In the genomic region with DNA sequence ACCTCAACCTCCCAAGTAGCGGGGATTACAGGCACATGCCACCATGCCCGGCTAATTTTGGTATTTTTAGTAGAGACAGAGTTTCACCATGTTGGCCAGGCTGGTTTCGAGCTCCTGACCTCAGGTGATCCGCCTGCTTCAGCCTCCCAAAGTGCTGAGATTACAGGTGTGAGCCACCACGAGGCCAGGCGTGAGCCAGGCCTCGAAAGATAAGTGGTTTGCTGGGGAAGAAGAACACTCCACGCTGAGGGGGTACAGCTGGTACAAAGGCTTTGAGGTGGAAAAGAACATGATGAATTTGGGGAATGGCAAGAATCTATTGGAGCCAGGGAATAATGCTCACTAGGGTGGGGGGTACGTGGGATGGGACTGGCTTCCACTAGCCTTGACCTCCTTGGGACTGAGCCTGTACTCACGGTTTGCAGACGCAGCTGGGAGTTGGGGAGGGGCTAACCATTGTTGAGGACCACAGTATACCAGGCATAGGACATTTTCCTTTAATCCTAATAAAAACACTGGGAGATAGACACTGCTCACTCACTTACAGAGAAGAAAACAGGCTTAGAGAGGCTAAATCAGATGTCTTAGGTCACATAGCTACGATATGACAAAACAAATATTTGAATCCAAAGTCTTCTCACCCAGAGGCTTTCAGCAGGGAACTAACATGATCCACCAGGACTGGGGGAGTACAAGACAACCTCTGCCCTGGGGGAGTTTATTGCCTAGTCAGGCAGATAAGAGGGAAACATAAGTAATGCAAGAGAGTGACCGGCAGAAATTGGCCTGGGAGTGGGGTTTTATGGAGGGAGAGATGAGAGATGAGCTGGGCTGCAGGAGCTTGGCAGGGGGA, we compare ENCODE assay signal across 1 cellular context.
TF ChIP-seq lines count a peak whose summit lies in the region.

No MANE protein-coding gene starts in this region.

TF ChIP-seq in HepG2, 621 proteins besides CTCF, POLR2A, EP300 and RAD21 (continued from another document and continues in another):
- TF ChIP-seq ZNF792 (CRISPR knock-in tag; IDR thresholded peaks at IDR 0.05) (peak; percentile 52; the same call in 1 of the 2 replicates), MBNL3 (CRISPR knock-in tag; conservative IDR thresholded peaks at IDR 0.05) (no peak), ZFP36L2 (CRISPR knock-in tag; IDR thresholded peaks at IDR 0.05) (no peak), EZH2 (conservative IDR thresholded peaks at IDR 0.05; ENCODE audit: low read depth, low read length) (no peak), TMF1 (CRISPR knock-in tag; IDR thresholded peaks at IDR 0.05; ENCODE audit: low read depth) (no peak), MZF1 (CRISPR knock-in tag; IDR thresholded peaks at IDR 0.05; ENCODE audit: borderline replicate concordance) (no peak), ZNF850 (CRISPR knock-in tag; conservative IDR thresholded peaks at IDR 0.05) (no peak), RFXAP (CRISPR knock-in tag; IDR thresholded peaks at IDR 0.05; ENCODE audit: borderline replicate concordance) (no peak), ZNF260 (CRISPR knock-in tag; IDR thresholded peaks at IDR 0.05; ENCODE audit: borderline replicate concordance, low read depth) (no peak), ZNF12 (CRISPR knock-in tag; IDR thresholded peaks at IDR 0.05) (peak; percentile 80), ZNF143 (CRISPR knock-in tag; IDR thresholded peaks at IDR 0.05) (no peak), ZNF510 (CRISPR knock-in tag; IDR thresholded peaks at IDR 0.05; ENCODE audit: low read depth) (no peak), ZNF530 (CRISPR knock-in tag; IDR thresholded peaks at IDR 0.05; ENCODE audit: low read depth) (no peak), ZNF225 (CRISPR knock-in tag; IDR thresholded peaks at IDR 0.05) (no peak), ZNF713 (CRISPR knock-in tag; IDR thresholded peaks at IDR 0.05) (no peak), PCBP2 (optimal IDR thresholded peaks at IDR 0.05; ENCODE audit: low read depth, low read length, poor library complexity, severe bottlenecking) (no peak), ISL2 (CRISPR knock-in tag; IDR thresholded peaks at IDR 0.05) (peak; percentile 82), ZNF329 (CRISPR knock-in tag; IDR thresholded peaks at IDR 0.05; ENCODE audit: low read depth) (no peak), SMAD9 (CRISPR knock-in tag; IDR thresholded peaks at IDR 0.05) (no peak), ZNF567 (CRISPR knock-in tag; IDR thresholded peaks at IDR 0.05; ENCODE audit: borderline replicate concordance) (no peak), TOPORS (CRISPR knock-in tag; IDR thresholded peaks at IDR 0.05) (no peak), ZNF709 (CRISPR knock-in tag; IDR thresholded peaks at IDR 0.05) (no peak), ZSCAN25 (CRISPR knock-in tag; IDR thresholded peaks at IDR 0.05) (0 out of 2 replicates have a peak, but pooled peaks have one; percentile 20), MEIS2 (CRISPR knock-in tag; IDR thresholded peaks at IDR 0.05) (peak; percentile 45; the same call in 1 of the 2 replicates), ZNF317 (CRISPR knock-in tag; IDR thresholded peaks at IDR 0.05) (0 out of 2 replicates have a peak, but pooled peaks have one; percentile 8), ZNF678 (CRISPR knock-in tag; IDR thresholded peaks at IDR 0.05) (no peak), HMGA1 (CRISPR knock-in tag; conservative IDR thresholded peaks at IDR 0.05) (no peak), ZNF616 (CRISPR knock-in tag; IDR thresholded peaks at IDR 0.05; ENCODE audit: low read depth) (0 out of 2 replicates have a peak, but pooled peaks have one; percentile 29), TAF1 (CRISPR knock-in tag; IDR thresholded peaks at IDR 0.05) (no peak), CEBPG (CRISPR knock-in tag; IDR thresholded peaks at IDR 0.05) (peak; percentile 60), POLR2AphosphoS5 (IDR thresholded peaks at IDR 0.05; ENCODE audit: low read depth, low read length) (no peak; the same call in 1 of the 2 replicates), PHF5A (CRISPR knock-in tag; IDR thresholded peaks at IDR 0.05; ENCODE audit: low read depth, unreplicated experiment) (no peak), CENPX (CRISPR knock-in tag; IDR thresholded peaks at IDR 0.05) (no peak)
- TF ChIP-seq, protein P1, sequence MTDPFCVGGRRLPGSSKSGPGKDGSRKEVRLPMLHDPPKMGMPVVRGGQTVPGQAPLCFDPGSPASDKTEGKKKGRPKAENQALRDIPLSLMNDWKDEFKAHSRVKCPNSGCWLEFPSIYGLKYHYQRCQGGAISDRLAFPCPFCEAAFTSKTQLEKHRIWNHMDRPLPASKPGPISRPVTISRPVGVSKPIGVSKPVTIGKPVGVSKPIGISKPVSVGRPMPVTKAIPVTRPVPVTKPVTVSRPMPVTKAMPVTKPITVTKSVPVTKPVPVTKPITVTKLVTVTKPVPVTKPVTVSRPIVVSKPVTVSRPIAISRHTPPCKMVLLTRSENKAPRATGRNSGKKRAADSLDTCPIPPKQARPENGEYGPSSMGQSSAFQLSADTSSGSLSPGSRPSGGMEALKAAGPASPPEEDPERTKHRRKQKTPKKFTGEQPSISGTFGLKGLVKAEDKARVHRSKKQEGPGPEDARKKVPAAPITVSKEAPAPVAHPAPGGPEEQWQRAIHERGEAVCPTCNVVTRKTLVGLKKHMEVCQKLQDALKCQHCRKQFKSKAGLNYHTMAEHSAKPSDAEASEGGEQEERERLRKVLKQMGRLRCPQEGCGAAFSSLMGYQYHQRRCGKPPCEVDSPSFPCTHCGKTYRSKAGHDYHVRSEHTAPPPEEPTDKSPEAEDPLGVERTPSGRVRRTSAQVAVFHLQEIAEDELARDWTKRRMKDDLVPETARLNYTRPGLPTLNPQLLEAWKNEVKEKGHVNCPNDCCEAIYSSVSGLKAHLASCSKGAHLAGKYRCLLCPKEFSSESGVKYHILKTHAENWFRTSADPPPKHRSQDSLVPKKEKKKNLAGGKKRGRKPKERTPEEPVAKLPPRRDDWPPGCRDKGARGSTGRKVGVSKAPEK (CRISPR knock-in tag; IDR thresholded peaks at IDR 0.05; ENCODE audit: borderline replicate concordance): no peak
- TF ChIP-seq, protein P2, sequence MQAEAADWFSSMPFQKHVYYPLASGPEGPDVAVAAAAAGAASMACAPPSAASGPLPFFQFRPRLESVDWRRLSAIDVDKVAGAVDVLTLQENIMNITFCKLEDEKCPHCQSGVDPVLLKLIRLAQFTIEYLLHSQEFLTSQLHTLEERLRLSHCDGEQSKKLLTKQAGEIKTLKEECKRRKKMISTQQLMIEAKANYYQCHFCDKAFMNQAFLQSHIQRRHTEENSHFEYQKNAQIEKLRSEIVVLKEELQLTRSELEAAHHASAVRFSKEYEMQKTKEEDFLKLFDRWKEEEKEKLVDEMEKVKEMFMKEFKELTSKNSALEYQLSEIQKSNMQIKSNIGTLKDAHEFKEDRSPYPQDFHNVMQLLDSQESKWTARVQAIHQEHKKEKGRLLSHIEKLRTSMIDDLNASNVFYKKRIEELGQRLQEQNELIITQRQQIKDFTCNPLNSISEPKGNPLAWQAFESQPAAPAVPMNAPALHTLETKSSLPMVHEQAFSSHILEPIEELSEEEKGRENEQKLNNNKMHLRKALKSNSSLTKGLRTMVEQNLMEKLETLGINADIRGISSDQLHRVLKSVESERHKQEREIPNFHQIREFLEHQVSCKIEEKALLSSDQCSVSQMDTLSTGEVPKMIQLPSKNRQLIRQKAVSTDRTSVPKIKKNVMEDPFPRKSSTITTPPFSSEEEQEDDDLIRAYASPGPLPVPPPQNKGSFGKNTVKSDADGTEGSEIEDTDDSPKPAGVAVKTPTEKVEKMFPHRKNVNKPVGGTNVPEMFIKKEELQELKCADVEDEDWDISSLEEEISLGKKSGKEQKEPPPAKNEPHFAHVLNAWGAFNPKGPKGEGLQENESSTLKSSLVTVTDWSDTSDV (CRISPR knock-in tag; IDR thresholded peaks at IDR 0.05): no peak
- TF ChIP-seq, protein P3, sequence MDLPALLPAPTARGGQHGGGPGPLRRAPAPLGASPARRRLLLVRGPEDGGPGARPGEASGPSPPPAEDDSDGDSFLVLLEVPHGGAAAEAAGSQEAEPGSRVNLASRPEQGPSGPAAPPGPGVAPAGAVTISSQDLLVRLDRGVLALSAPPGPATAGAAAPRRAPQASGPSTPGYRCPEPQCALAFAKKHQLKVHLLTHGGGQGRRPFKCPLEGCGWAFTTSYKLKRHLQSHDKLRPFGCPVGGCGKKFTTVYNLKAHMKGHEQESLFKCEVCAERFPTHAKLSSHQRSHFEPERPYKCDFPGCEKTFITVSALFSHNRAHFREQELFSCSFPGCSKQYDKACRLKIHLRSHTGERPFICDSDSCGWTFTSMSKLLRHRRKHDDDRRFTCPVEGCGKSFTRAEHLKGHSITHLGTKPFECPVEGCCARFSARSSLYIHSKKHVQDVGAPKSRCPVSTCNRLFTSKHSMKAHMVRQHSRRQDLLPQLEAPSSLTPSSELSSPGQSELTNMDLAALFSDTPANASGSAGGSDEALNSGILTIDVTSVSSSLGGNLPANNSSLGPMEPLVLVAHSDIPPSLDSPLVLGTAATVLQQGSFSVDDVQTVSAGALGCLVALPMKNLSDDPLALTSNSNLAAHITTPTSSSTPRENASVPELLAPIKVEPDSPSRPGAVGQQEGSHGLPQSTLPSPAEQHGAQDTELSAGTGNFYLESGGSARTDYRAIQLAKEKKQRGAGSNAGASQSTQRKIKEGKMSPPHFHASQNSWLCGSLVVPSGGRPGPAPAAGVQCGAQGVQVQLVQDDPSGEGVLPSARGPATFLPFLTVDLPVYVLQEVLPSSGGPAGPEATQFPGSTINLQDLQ (CRISPR knock-in tag; IDR thresholded peaks at IDR 0.05): no peak
- TF ChIP-seq, protein P4, sequence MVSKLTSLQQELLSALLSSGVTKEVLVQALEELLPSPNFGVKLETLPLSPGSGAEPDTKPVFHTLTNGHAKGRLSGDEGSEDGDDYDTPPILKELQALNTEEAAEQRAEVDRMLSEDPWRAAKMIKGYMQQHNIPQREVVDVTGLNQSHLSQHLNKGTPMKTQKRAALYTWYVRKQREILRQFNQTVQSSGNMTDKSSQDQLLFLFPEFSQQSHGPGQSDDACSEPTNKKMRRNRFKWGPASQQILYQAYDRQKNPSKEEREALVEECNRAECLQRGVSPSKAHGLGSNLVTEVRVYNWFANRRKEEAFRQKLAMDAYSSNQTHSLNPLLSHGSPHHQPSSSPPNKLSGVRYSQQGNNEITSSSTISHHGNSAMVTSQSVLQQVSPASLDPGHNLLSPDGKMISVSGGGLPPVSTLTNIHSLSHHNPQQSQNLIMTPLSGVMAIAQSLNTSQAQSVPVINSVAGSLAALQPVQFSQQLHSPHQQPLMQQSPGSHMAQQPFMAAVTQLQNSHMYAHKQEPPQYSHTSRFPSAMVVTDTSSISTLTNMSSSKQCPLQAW (CRISPR knock-in tag; IDR thresholded peaks at IDR 0.05): peak; percentile 72
- TF ChIP-seq, protein P5, sequence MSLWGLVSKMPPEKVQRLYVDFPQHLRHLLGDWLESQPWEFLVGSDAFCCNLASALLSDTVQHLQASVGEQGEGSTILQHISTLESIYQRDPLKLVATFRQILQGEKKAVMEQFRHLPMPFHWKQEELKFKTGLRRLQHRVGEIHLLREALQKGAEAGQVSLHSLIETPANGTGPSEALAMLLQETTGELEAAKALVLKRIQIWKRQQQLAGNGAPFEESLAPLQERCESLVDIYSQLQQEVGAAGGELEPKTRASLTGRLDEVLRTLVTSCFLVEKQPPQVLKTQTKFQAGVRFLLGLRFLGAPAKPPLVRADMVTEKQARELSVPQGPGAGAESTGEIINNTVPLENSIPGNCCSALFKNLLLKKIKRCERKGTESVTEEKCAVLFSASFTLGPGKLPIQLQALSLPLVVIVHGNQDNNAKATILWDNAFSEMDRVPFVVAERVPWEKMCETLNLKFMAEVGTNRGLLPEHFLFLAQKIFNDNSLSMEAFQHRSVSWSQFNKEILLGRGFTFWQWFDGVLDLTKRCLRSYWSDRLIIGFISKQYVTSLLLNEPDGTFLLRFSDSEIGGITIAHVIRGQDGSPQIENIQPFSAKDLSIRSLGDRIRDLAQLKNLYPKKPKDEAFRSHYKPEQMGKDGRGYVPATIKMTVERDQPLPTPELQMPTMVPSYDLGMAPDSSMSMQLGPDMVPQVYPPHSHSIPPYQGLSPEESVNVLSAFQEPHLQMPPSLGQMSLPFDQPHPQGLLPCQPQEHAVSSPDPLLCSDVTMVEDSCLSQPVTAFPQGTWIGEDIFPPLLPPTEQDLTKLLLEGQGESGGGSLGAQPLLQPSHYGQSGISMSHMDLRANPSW (CRISPR knock-in tag; IDR thresholded peaks at IDR 0.05; ENCODE audit: borderline replicate concordance): no peak
- TF ChIP-seq, protein P6, sequence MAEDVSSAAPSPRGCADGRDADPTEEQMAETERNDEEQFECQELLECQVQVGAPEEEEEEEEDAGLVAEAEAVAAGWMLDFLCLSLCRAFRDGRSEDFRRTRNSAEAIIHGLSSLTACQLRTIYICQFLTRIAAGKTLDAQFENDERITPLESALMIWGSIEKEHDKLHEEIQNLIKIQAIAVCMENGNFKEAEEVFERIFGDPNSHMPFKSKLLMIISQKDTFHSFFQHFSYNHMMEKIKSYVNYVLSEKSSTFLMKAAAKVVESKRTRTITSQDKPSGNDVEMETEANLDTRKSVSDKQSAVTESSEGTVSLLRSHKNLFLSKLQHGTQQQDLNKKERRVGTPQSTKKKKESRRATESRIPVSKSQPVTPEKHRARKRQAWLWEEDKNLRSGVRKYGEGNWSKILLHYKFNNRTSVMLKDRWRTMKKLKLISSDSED (CRISPR knock-in tag; IDR thresholded peaks at IDR 0.05): no peak
- TF ChIP-seq, protein P7, sequence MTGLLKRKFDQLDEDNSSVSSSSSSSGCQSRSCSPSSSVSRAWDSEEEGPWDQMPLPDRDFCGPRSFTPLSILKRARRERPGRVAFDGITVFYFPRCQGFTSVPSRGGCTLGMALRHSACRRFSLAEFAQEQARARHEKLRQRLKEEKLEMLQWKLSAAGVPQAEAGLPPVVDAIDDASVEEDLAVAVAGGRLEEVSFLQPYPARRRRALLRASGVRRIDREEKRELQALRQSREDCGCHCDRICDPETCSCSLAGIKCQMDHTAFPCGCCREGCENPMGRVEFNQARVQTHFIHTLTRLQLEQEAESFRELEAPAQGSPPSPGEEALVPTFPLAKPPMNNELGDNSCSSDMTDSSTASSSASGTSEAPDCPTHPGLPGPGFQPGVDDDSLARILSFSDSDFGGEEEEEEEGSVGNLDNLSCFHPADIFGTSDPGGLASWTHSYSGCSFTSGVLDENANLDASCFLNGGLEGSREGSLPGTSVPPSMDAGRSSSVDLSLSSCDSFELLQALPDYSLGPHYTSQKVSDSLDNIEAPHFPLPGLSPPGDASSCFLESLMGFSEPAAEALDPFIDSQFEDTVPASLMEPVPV (CRISPR knock-in tag; IDR thresholded peaks at IDR 0.05): 0 out of 2 replicates have a peak, but pooled peaks have one; percentile 54
- TF ChIP-seq, protein P8, sequence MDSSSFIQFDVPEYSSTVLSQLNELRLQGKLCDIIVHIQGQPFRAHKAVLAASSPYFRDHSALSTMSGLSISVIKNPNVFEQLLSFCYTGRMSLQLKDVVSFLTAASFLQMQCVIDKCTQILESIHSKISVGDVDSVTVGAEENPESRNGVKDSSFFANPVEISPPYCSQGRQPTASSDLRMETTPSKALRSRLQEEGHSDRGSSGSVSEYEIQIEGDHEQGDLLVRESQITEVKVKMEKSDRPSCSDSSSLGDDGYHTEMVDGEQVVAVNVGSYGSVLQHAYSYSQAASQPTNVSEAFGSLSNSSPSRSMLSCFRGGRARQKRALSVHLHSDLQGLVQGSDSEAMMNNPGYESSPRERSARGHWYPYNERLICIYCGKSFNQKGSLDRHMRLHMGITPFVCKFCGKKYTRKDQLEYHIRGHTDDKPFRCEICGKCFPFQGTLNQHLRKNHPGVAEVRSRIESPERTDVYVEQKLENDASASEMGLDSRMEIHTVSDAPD (CRISPR knock-in tag; IDR thresholded peaks at IDR 0.05): no peak; the same call in 1 of the 2 replicates
